In the genomic region with DNA sequence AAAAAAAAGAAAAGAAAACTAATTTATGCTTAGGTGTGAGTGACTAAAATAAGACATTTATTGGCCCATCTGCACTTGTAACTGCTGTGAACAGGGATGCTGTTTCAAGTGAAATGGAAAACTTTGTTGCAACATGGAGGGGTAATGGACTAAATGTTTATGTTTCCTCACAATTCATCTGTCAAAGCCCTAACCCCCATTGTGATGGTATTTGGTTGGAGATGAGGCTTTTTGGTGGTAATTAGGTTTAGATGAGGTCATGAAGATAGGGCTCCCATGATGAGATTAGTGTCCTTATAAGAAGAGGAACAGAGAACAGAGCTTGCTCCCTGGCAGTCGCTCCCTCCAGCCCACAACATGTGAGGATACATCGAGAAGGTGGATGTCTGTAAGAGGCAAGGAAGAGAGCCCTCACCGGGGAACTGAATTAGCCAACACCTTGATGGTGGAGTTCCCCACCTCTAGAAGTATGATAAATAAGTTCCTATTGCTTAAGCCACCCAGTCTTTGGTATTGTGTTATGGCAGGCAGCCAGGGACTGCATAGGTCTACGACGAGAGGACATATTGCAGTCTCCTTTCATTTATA, we compare ENCODE assay signal across 1 cellular context.
TF ChIP-seq lines count a peak whose summit lies in the region.

No MANE protein-coding gene starts in this region.

TF ChIP-seq in HepG2, 621 proteins besides CTCF, POLR2A, EP300 and RAD21:
- TF ChIP-seq, protein P1, sequence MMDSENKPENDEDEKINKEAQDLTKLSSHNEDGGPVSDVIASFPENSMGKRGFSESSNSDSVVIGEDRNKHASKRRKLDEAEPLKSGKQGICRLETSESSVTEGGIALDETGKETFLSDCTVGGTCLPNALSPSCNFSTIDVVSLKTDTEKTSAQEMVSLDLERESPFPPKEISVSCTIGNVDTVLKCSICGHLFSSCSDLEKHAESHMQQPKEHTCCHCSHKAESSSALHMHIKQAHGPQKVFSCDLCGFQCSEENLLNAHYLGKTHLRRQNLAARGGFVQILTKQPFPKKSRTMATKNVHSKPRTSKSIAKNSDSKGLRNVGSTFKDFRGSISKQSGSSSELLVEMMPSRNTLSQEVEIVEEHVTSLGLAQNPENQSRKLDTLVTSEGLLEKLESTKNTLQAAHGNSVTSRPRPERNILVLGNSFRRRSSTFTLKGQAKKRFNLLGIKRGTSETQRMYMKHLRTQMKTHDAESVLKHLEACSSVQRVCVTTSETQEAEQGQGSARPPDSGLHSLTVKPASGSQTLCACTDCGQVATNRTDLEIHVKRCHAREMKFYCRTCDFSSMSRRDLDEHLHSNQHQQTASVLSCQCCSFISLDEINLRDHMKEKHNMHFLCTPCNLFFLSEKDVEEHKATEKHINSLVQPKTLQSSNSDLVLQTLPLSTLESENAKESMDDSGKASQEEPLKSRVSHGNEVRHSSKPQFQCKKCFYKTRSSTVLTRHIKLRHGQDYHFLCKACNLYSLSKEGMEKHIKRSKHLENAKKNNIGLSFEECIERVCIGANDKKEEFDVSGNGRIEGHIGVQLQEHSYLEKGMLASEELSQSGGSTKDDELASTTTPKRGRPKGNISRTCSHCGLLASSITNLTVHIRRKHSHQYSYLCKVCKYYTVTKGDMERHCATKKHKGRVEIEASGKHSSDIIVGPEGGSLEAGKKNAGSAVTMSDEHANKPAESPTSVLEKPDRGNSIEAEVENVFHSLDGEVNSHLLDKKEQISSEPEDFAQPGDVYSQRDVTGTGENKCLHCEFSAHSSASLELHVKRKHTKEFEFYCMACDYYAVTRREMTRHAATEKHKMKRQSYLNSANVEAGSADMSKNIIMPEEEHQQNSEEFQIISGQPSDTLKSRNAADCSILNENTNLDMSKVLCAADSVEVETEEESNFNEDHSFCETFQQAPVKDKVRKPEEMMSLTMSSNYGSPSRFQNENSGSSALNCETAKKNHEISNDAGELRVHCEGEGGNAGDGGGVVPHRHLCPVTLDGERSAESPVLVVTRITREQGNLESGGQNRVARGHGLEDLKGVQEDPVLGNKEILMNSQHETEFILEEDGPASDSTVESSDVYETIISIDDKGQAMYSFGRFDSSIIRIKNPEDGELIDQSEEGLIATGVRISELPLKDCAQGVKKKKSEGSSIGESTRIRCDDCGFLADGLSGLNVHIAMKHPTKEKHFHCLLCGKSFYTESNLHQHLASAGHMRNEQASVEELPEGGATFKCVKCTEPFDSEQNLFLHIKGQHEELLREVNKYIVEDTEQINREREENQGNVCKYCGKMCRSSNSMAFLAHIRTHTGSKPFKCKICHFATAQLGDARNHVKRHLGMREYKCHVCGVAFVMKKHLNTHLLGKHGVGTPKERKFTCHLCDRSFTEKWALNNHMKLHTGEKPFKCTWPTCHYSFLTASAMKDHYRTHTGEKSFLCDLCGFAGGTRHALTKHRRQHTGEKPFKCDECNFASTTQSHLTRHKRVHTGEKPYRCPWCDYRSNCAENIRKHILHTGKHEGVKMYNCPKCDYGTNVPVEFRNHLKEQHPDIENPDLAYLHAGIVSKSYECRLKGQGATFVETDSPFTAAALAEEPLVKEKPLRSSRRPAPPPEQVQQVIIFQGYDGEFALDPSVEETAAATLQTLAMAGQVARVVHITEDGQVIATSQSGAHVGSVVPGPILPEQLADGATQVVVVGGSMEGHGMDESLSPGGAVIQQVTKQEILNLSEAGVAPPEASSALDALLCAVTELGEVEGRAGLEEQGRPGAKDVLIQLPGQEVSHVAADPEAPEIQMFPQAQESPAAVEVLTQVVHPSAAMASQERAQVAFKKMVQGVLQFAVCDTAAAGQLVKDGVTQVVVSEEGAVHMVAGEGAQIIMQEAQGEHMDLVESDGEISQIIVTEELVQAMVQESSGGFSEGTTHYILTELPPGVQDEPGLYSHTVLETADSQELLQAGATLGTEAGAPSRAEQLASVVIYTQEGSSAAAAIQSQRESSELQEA (CRISPR knock-in tag; IDR thresholded peaks at IDR 0.05; ENCODE audit: not compliant biosample characterization) = no peak
- TF ChIP-seq ZBTB38 (CRISPR knock-in tag; IDR thresholded peaks at IDR 0.05) = no peak
- TF ChIP-seq ZFP82 (CRISPR knock-in tag; IDR thresholded peaks at IDR 0.05; ENCODE audit: borderline replicate concordance) = no peak
- TF ChIP-seq MAFG (CRISPR knock-in tag; IDR thresholded peaks at IDR 0.05) = no peak
- no peak for TF ChIP-seq WIZ (CRISPR knock-in tag; IDR thresholded peaks at IDR 0.05)
- no peak for TF ChIP-seq SMAD9 (CRISPR knock-in tag; IDR thresholded peaks at IDR 0.05)
- no peak for TF ChIP-seq CREM (IDR thresholded peaks at IDR 0.05)
- TF ChIP-seq CREM (CRISPR knock-in tag; IDR thresholded peaks at IDR 0.05) = no peak
- TF ChIP-seq ATRX (CRISPR knock-in tag; IDR thresholded peaks at IDR 0.05; ENCODE audit: borderline replicate concordance) = no peak
